1 cellular context compared by ENCODE assay signal in the genomic region with DNA sequence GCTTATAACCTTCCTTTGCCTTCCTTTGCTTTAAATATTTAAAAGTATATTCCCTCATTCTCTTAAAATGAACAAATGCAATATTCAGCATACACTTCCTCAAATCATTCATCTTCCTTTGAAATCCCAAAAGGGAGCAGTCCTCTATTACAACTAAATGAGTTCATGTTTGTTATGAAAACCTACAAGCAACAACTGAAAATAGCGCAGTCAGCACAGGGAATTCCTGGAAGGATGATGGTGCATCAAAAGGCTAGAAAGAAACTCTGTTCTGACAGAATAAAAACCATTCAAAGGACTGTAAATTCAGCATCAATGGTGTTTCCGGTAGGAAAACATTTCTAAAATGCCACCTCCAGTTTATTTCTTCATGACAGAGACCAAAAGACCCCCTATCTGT.
TF ChIP-seq lines count a peak whose summit lies in the region.

No MANE protein-coding gene starts in this region.

TF ChIP-seq in H1, 55 proteins besides CTCF, POLR2A, EP300 and RAD21:
- TF ChIP-seq MAFK (IDR thresholded peaks at IDR 0.05; ENCODE audit: low read depth, low read length): peak; percentile 59; the same call in 1 of the 2 replicates
- peak; percentile 68 for TF ChIP-seq BACH1 (IDR thresholded peaks at IDR 0.05; ENCODE audit: low read length)
- no peak for TF ChIP-seq JUND (IDR thresholded peaks at IDR 0.05; ENCODE audit: low read length)
- no peak for TF ChIP-seq SIN3A (conservative IDR thresholded peaks at IDR 0.05 in 1 of 2, IDR thresholded peaks at IDR 0.05 in 1 of 2; ENCODE audit: low read depth in 1 of 2, low read length in 2 of 2)
